Comparison of ENCODE assay signal across 1 cellular context in the genomic region with DNA sequence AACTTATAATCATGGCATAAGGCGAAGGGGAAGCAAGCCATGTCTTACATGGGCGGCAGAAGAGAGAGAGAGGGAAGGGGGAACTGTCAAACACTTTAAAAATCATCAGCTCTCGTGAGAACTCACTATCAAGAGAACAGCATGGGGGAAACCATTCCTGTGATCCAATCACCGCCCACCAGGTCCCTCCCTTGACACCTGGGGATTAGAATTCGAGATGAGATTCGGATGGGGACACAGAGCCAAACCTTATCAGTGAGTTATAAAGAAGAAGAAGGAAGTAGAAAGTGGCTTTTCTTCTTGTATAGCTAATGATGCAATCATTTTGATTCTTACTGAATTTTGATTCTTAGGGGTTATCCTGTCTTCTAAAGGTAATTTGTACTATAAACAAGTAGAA.
TF ChIP-seq lines count a peak whose summit lies in the region.

No MANE protein-coding gene starts in this region.

TF ChIP-seq in K562, 482 proteins besides CTCF, POLR2A, EP300 and RAD21 (continued from another document and continues in another):
- TF ChIP-seq, protein P1, sequence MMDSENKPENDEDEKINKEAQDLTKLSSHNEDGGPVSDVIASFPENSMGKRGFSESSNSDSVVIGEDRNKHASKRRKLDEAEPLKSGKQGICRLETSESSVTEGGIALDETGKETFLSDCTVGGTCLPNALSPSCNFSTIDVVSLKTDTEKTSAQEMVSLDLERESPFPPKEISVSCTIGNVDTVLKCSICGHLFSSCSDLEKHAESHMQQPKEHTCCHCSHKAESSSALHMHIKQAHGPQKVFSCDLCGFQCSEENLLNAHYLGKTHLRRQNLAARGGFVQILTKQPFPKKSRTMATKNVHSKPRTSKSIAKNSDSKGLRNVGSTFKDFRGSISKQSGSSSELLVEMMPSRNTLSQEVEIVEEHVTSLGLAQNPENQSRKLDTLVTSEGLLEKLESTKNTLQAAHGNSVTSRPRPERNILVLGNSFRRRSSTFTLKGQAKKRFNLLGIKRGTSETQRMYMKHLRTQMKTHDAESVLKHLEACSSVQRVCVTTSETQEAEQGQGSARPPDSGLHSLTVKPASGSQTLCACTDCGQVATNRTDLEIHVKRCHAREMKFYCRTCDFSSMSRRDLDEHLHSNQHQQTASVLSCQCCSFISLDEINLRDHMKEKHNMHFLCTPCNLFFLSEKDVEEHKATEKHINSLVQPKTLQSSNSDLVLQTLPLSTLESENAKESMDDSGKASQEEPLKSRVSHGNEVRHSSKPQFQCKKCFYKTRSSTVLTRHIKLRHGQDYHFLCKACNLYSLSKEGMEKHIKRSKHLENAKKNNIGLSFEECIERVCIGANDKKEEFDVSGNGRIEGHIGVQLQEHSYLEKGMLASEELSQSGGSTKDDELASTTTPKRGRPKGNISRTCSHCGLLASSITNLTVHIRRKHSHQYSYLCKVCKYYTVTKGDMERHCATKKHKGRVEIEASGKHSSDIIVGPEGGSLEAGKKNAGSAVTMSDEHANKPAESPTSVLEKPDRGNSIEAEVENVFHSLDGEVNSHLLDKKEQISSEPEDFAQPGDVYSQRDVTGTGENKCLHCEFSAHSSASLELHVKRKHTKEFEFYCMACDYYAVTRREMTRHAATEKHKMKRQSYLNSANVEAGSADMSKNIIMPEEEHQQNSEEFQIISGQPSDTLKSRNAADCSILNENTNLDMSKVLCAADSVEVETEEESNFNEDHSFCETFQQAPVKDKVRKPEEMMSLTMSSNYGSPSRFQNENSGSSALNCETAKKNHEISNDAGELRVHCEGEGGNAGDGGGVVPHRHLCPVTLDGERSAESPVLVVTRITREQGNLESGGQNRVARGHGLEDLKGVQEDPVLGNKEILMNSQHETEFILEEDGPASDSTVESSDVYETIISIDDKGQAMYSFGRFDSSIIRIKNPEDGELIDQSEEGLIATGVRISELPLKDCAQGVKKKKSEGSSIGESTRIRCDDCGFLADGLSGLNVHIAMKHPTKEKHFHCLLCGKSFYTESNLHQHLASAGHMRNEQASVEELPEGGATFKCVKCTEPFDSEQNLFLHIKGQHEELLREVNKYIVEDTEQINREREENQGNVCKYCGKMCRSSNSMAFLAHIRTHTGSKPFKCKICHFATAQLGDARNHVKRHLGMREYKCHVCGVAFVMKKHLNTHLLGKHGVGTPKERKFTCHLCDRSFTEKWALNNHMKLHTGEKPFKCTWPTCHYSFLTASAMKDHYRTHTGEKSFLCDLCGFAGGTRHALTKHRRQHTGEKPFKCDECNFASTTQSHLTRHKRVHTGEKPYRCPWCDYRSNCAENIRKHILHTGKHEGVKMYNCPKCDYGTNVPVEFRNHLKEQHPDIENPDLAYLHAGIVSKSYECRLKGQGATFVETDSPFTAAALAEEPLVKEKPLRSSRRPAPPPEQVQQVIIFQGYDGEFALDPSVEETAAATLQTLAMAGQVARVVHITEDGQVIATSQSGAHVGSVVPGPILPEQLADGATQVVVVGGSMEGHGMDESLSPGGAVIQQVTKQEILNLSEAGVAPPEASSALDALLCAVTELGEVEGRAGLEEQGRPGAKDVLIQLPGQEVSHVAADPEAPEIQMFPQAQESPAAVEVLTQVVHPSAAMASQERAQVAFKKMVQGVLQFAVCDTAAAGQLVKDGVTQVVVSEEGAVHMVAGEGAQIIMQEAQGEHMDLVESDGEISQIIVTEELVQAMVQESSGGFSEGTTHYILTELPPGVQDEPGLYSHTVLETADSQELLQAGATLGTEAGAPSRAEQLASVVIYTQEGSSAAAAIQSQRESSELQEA (IDR thresholded peaks at IDR 0.05; ENCODE audit: low read depth): no peak
- no peak for TF ChIP-seq ZNF175 (CRISPR knock-in tag; IDR thresholded peaks at IDR 0.05; ENCODE audit: low read depth)
- TF ChIP-seq NFXL1 (CRISPR knock-in tag; IDR thresholded peaks at IDR 0.05): no peak
- no peak for TF ChIP-seq RBFOX2 (IDR thresholded peaks at IDR 0.05; ENCODE audit: low read depth, low read length)
- no peak for TF ChIP-seq L3MBTL2 (IDR thresholded peaks at IDR 0.05)
- no peak for TF ChIP-seq ZNF121 (CRISPR knock-in tag; conservative IDR thresholded peaks at IDR 0.05)
- no peak for TF ChIP-seq ZBTB17 (CRISPR knock-in tag; IDR thresholded peaks at IDR 0.05)
- TF ChIP-seq POLR2AphosphoS2 (IDR thresholded peaks at IDR 0.05; ENCODE audit: low read length): no peak
- no peak for TF ChIP-seq SIX5 (IDR thresholded peaks at IDR 0.05; ENCODE audit: borderline replicate concordance in 1 of 2, insufficient read depth in 1 of 2, low read depth in 1 of 2, low read length in 2 of 2)
- no peak for TF ChIP-seq ZNF830 (CRISPR knock-in tag; IDR thresholded peaks at IDR 0.05)
- TF ChIP-seq CEBPG (CRISPR knock-in tag; IDR thresholded peaks at IDR 0.05): peak; percentile 65; the same call in 1 of the 2 replicates
- peak; percentile 77 to 79 for TF ChIP-seq CEBPG (tag; conservative IDR thresholded peaks at IDR 0.05 in 1 of 2, IDR thresholded peaks at IDR 0.05 in 1 of 2)
- TF ChIP-seq ZNF316 (IDR thresholded peaks at IDR 0.05): no peak
- TF ChIP-seq STAT5B (CRISPR knock-in tag; IDR thresholded peaks at IDR 0.05): no peak
- TF ChIP-seq TAL1 (IDR thresholded peaks at IDR 0.05): peak; percentile 60
- TF ChIP-seq ZNF311 (CRISPR knock-in tag; IDR thresholded peaks at IDR 0.05): no peak
- TF ChIP-seq ELF2 (CRISPR knock-in tag; IDR thresholded peaks at IDR 0.05): no peak
- TF ChIP-seq ZNF449 (CRISPR knock-in tag; IDR thresholded peaks at IDR 0.05): no peak
- no peak for TF ChIP-seq ZNF212 (CRISPR knock-in tag; IDR thresholded peaks at IDR 0.05)
- no peak for TF ChIP-seq GTF2F1 (IDR thresholded peaks at IDR 0.05; ENCODE audit: low read depth, low read length)
- no peak for TF ChIP-seq SIN3A (IDR thresholded peaks at IDR 0.05; ENCODE audit: borderline replicate concordance in 2 of 2, control insufficient read depth in 1 of 2, low read depth in 2 of 2, low read length in 2 of 2)
- TF ChIP-seq, protein P2, sequence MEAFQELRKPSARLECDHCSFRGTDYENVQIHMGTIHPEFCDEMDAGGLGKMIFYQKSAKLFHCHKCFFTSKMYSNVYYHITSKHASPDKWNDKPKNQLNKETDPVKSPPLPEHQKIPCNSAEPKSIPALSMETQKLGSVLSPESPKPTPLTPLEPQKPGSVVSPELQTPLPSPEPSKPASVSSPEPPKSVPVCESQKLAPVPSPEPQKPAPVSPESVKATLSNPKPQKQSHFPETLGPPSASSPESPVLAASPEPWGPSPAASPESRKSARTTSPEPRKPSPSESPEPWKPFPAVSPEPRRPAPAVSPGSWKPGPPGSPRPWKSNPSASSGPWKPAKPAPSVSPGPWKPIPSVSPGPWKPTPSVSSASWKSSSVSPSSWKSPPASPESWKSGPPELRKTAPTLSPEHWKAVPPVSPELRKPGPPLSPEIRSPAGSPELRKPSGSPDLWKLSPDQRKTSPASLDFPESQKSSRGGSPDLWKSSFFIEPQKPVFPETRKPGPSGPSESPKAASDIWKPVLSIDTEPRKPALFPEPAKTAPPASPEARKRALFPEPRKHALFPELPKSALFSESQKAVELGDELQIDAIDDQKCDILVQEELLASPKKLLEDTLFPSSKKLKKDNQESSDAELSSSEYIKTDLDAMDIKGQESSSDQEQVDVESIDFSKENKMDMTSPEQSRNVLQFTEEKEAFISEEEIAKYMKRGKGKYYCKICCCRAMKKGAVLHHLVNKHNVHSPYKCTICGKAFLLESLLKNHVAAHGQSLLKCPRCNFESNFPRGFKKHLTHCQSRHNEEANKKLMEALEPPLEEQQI (IDR thresholded peaks at IDR 0.05): peak; percentile 63
- no peak for TF ChIP-seq ATF1 (CRISPR knock-in tag; IDR thresholded peaks at IDR 0.05)
- TF ChIP-seq ATF1 (tag; IDR thresholded peaks at IDR 0.05): no peak
- no peak for TF ChIP-seq ETS1 (conservative IDR thresholded peaks at IDR 0.05; ENCODE audit: control insufficient read depth, low read depth, low read length)
- no peak for TF ChIP-seq CSDE1 (IDR thresholded peaks at IDR 0.05)
- TF ChIP-seq BDP1 (IDR thresholded peaks at IDR 0.05; ENCODE audit: insufficient read depth, insufficient read length): no peak
- no peak for TF ChIP-seq XRCC5 (IDR thresholded peaks at IDR 0.05; ENCODE audit: low read depth, low read length)
- TF ChIP-seq RBM25 (IDR thresholded peaks at IDR 0.05; ENCODE audit: low read depth, low read length, severe bottlenecking): peak; percentile 7
- no peak for TF ChIP-seq CHCHD3 (CRISPR knock-in tag; IDR thresholded peaks at IDR 0.05)
- no peak for TF ChIP-seq FOXA3 (CRISPR knock-in tag; conservative IDR thresholded peaks at IDR 0.05 in 1 of 2, IDR thresholded peaks at IDR 0.05 in 1 of 2)
- TF ChIP-seq FOXM1 (IDR thresholded peaks at IDR 0.05; ENCODE audit: low read depth): peak; percentile 63; the same call in 1 of the 2 replicates
- no peak for TF ChIP-seq FOXM1 (CRISPR knock-in tag; IDR thresholded peaks at IDR 0.05; ENCODE audit: low read depth)
- TF ChIP-seq NFYB (IDR thresholded peaks at IDR 0.05; ENCODE audit: extremely low read depth, insufficient read length): no peak
- TF ChIP-seq SOX6 (IDR thresholded peaks at IDR 0.05): peak; percentile 44; the same call in 1 of the 2 replicates
- TF ChIP-seq KLF1 (tag; IDR thresholded peaks at IDR 0.05): no peak
- TF ChIP-seq ZNF766 (CRISPR knock-in tag; conservative IDR thresholded peaks at IDR 0.05): no peak
- peak; percentile 87 for TF ChIP-seq ATF3 (IDR thresholded peaks at IDR 0.05)
- TF ChIP-seq ATF3 (CRISPR knock-in tag; conservative IDR thresholded peaks at IDR 0.05): no peak
- no peak for TF ChIP-seq ZNF347 (CRISPR knock-in tag; IDR thresholded peaks at IDR 0.05; ENCODE audit: low read depth)
- TF ChIP-seq RCOR1 (IDR thresholded peaks at IDR 0.05; ENCODE audit: borderline replicate concordance in 1 of 2, low read depth in 2 of 2, low read length in 2 of 2): peak in 1 of 2 experiments; percentile 60; a peak in 2 of 4 replicates
- 0 out of 4 replicates have a peak, but pooled peaks of 1 of the 2 experiments have one; percentile 31 for TF ChIP-seq TRIM24 (IDR thresholded peaks at IDR 0.05)
- TF ChIP-seq, protein P3, sequence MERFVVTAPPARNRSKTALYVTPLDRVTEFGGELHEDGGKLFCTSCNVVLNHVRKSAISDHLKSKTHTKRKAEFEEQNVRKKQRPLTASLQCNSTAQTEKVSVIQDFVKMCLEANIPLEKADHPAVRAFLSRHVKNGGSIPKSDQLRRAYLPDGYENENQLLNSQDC (CRISPR knock-in tag; IDR thresholded peaks at IDR 0.05): no peak
- TF ChIP-seq NFIX (CRISPR knock-in tag; IDR thresholded peaks at IDR 0.05; ENCODE audit: low read depth): no peak
- TF ChIP-seq OTX1 (CRISPR knock-in tag; IDR thresholded peaks at IDR 0.05): no peak
- TF ChIP-seq SREBF2 (CRISPR knock-in tag; IDR thresholded peaks at IDR 0.05): no peak
- no peak for TF ChIP-seq CREBBP (IDR thresholded peaks at IDR 0.05; ENCODE audit: low read depth, low read length)
- TF ChIP-seq TRIM28 (IDR thresholded peaks at IDR 0.05): no peak
- TF ChIP-seq POLR3A (IDR thresholded peaks at IDR 0.05; ENCODE audit: borderline replicate concordance, extremely low read depth, insufficient read depth, insufficient read length): no peak
- TF ChIP-seq KLF6 (CRISPR knock-in tag; IDR thresholded peaks at IDR 0.05; ENCODE audit: borderline replicate concordance): no peak
- peak in 1 of 2 experiments; percentile 26 for TF ChIP-seq AFF1 (IDR thresholded peaks at IDR 0.05; ENCODE audit: low read depth in 1 of 2, partially characterized antibody in 2 of 2)
- TF ChIP-seq ZNF668 (CRISPR knock-in tag; IDR thresholded peaks at IDR 0.05): no peak
